ENCODE assay signal across 30 cellular contexts in the genomic region with DNA sequence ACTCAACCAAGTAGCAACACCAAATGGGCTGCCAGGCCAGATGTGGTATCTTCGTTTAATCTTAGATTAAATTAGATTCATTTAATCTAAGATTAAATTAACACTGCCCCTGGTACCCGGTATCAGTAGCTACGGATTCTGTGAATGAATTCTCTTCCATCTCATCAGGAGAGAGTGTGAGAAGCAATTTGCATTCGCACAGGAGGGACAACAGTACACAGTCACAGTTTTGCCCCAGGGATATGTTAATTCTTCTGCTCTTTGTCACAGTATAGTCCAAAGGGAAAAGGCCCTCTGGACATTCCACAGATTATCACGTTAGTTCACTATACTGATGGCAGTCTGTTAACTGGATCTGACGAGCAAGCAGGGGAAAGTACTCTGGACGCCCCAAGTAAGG. TPM values are rescaled to one million over a fixed set of nuclear protein-coding genes. Genes with fewer than 3 reads are reported as not detected.
"Had no signal": no experiment of that assay in that cellular context is flagged by ENCODE, and none has a peak within 500 bp of the region (broad histone marks: within the 10 kb centered on the region; RNA-seq: fewer than 3 reads in every experiment).

No MANE protein-coding gene starts in this region.

- ATAC-seq: left lobe of liver; naive thymus-derived CD4-positive, alpha-beta T cell; psoas muscle; right cardiac atrium; stimulated activated effector memory CD8-positive, alpha-beta T cell treated with anti-CD3 and anti-CD28 coated beads, Interleukin-12 subunit alpha, Interleukin-12 subunit beta, amount 100 ng/mL, for 72 hours had no signal

- H2AFZ ChIP-seq: neural progenitor cell had no signal

- H3K4me3 ChIP-seq: colonic mucosa, esophagus squamous epithelium, lung, neural progenitor cell, psoas muscle, sigmoid colon, stomach, thyroid gland had no signal

- DNase-seq: effector CD8-positive, alpha-beta T cell; esophagus squamous epithelium; foreskin melanocyte; kidney; mesenchymal stem cell; midbrain; naive thymus-derived CD4-positive, alpha-beta T cell; nucleus accumbens; psoas muscle; right cardiac atrium; stimulated activated CD4-positive, alpha-beta T cell treated with anti-CD3 and anti-CD28 coated beads, Interleukin-2, amount 100 ng/mL, for 24 hours; stimulated activated CD4-positive, alpha-beta T cell treated with anti-CD3 and anti-CD28 coated beads, Interleukin-4, amount 100 ng/mL, for 24 hours; stimulated activated naive CD4-positive, alpha-beta T cell treated with Interleukin-2 at 50 U/mL for 16 hours; stomach; thyroid gland had no signal

- H3K4me2 ChIP-seq: neural progenitor cell had no signal

- H3K27me3 ChIP-seq: colonic mucosa, sigmoid colon, thyroid gland had no signal

- H3K9ac ChIP-seq: neural progenitor cell had no signal

- H3K36me3 Mint-ChIP-seq: neural progenitor cell, type B pancreatic cell had no signal

- H3K27ac Mint-ChIP-seq: dendritic cell treated with granulocyte-macrophage colony-stimulating factor and Interleukin-4, amounts not matched to agents 40 ng/mL and 50 ng/mL, for 4 days; naive thymus-derived CD4-positive, alpha-beta T cell; nephron; stimulated activated effector memory CD8-positive, alpha-beta T cell treated with anti-CD3 and anti-CD28 coated beads, Interleukin-12 subunit alpha, Interleukin-12 subunit beta, amount 100 ng/mL, for 72 hours; type B pancreatic cell had no signal

- H3K4me1 Mint-ChIP-seq: naive thymus-derived CD4-positive, alpha-beta T cell; nephron; stimulated activated effector memory CD8-positive, alpha-beta T cell treated with anti-CD3 and anti-CD28 coated beads, Interleukin-12 subunit alpha, Interleukin-12 subunit beta, amount 100 ng/mL, for 72 hours had no signal

- H3K36me3 ChIP-seq: colonic mucosa, esophagus squamous epithelium, neural progenitor cell, sigmoid colon, stomach, thyroid gland had no signal

- H3K4me3 Mint-ChIP-seq: dendritic cell treated with granulocyte-macrophage colony-stimulating factor and Interleukin-4, amounts not matched to agents 40 ng/mL and 50 ng/mL, for 4 days; naive thymus-derived CD4-positive, alpha-beta T cell; nephron; neural progenitor cell; stimulated activated effector memory CD8-positive, alpha-beta T cell treated with anti-CD3 and anti-CD28 coated beads, Interleukin-12 subunit alpha, Interleukin-12 subunit beta, amount 100 ng/mL, for 72 hours; type B pancreatic cell had no signal

- H3K4me1 ChIP-seq: colonic mucosa, esophagus squamous epithelium, psoas muscle, sigmoid colon, stomach, thyroid gland had no signal

- H3K9me3 ChIP-seq: colonic mucosa, thyroid gland had no signal

- H3K27ac ChIP-seq: colonic mucosa, esophagus squamous epithelium, neural progenitor cell, psoas muscle, sigmoid colon, stomach, thyroid gland had no signal

- H3K9me3 Mint-ChIP-seq: dendritic cell treated with granulocyte-macrophage colony-stimulating factor and Interleukin-4, amounts not matched to agents 40 ng/mL and 50 ng/mL, for 4 days; stimulated activated effector memory CD8-positive, alpha-beta T cell treated with anti-CD3 and anti-CD28 coated beads, Interleukin-12 subunit alpha, Interleukin-12 subunit beta, amount 100 ng/mL, for 72 hours had no signal

RNA-seq across cellular contexts. Expression of a gene that starts 22.9 kb away (rescaled TPM):
- total RNA-seq: chondrocyte, endothelial cell of umbilical vein, osteocyte, psoas muscle, renal cortical epithelial cell, skeletal muscle tissue had no signal
- polyA plus RNA-seq: endothelial cell of umbilical vein; naive thymus-derived CD4-positive, alpha-beta T cell had no signal

RNA-seq across cellular contexts. Expression of a gene that starts 54.2 kb away (rescaled TPM):
- total RNA-seq: chondrocyte, endothelial cell of umbilical vein, epithelial cell of proximal tubule had no signal
- polyA plus RNA-seq: endothelial cell of umbilical vein had no signal

RNA-seq across cellular contexts. Expression of a gene that starts 54.3 kb away (rescaled TPM):
- total RNA-seq: chondrocyte, endothelial cell of umbilical vein, epithelial cell of proximal tubule, renal cortical epithelial cell had no signal
- polyA plus RNA-seq: endothelial cell of umbilical vein had no signal
